In genomic region chr2:233100192-233100998, GRCh38 we compare ENCODE assay signal across 10 cellular contexts. TPM values are rescaled to one million over a fixed set of nuclear protein-coding genes. Genes with fewer than 3 reads are reported as not detected.
DNase-seq lines count a peak whose midpoint lies in the region; ATAC-seq and TF ChIP-seq lines count a peak whose summit lies in the region.
"Had no signal": no experiment of that assay in that cellular context is flagged by ENCODE, and none has a peak within 500 bp of the region (broad histone marks: within the 10 kb centered on the region; RNA-seq: fewer than 3 reads in every experiment).

No MANE protein-coding gene starts in this region.

- DNase-seq in NOMO-1 treated with DMSO at 0.1 percent for 48 hours (lab: John Stamatoyannopoulos, UW; ENCODE audit: unreplicated experiment) = peak; percentile 9
- no peak for DNase-seq in NOMO-1 treated with dmso at 0.1 percent for 144 hours (lab: John Stamatoyannopoulos, UW; ENCODE audit: unreplicated experiment)
- DNase-seq in activated CD8-positive, alpha-beta memory T cell treated with anti-CD3 and anti-CD28 coated beads, Interleukin-2, amount 50 U/mL, for 24 hours (ENCODE audit: extremely low read depth) = peak; percentile 68
- DNase-seq in stimulated activated CD4-positive, alpha-beta T cell treated with anti-CD3 and anti-CD28 coated beads, Interleukin-15, amount 100 ng/mL, for 48 hours (ENCODE audit: low read depth in 2 of 2) = peak; percentile 37 to 54
- no peak for DNase-seq in mesenchymal stem cell
- no peak for DNase-seq in ascending aorta (ENCODE audit: low spot score in 2 of 2)
- DNase-seq in brain microvascular endothelial cell = no peak
- DNase-seq: lower lobe of right lung had no signal

- H3K9me3 ChIP-seq in mesenchymal stem cell (ENCODE audit: control insufficient read depth, low read length) = no peaks in the 10 kb centered on the region
- H3K9me3 ChIP-seq in ascending aorta = no peaks in the 10 kb centered on the region
- H3K9me3 ChIP-seq: lower lobe of right lung had no signal

- H2BK120ac ChIP-seq in mesenchymal stem cell (ENCODE audit: low read depth, low read length) = no peak overlapping the region

- H3K27me3 ChIP-seq in mesenchymal stem cell (ENCODE audit: control insufficient read depth in 1 of 2, insufficient read depth in 1 of 2, low read length in 2 of 2) (peaks cover 4 to 16% of the 10 kb centered on the region in 2 experiments), ascending aorta (no peaks in the 10 kb centered on the region), brain microvascular endothelial cell (replicated peaks) (no peaks in the 10 kb centered on the region)

- no peak for TF ChIP-seq CTCF in ascending aorta (IDR thresholded peaks at IDR 0.05)
- no peak for TF ChIP-seq CTCF in brain microvascular endothelial cell (IDR thresholded peaks at IDR 0.05; ENCODE audit: low read depth, low read length, missing control alignments)

- H3K18ac ChIP-seq in mesenchymal stem cell (ENCODE audit: low read depth in 1 of 2, low read length in 2 of 2) = no peak overlapping the region

- H4K91ac ChIP-seq in mesenchymal stem cell (ENCODE audit: low read length) = no peak overlapping the region

- no peak overlapping the region for H2BK15ac ChIP-seq in mesenchymal stem cell (ENCODE audit: low read depth, poor library complexity, severe bottlenecking)

- no peak overlapping the region for H3K9ac ChIP-seq in mesenchymal stem cell (ENCODE audit: low read length)

- H2AFZ ChIP-seq in mesenchymal stem cell (ENCODE audit: low read depth, low read length) = no peak overlapping the region

- H2BK12ac ChIP-seq in mesenchymal stem cell (ENCODE audit: low read length in 2 of 2) = no peak overlapping the region

- H3K36me3 ChIP-seq in mesenchymal stem cell (ENCODE audit: control insufficient read depth in 1 of 2, insufficient read depth in 2 of 2, low read depth in 1 of 2, low read length in 2 of 2) (no peaks in the 10 kb centered on the region), ascending aorta (no peaks in the 10 kb centered on the region), brain microvascular endothelial cell (replicated peaks) (no peaks in the 10 kb centered on the region)
- H3K36me3 ChIP-seq: lower lobe of right lung had no signal

- no peaks in the 10 kb centered on the region for H3K79me1 ChIP-seq in mesenchymal stem cell (replicated peaks; ENCODE audit: low read length, poor library complexity, severe bottlenecking)

- H3K4me1 ChIP-seq in mesenchymal stem cell (ENCODE audit: control insufficient read depth, insufficient read depth, low read depth, low read length) (no peaks in the 10 kb centered on the region), ascending aorta (no peaks in the 10 kb centered on the region)

- peak; percentile 80 for ATAC-seq in HG03378 (IDR thresholded peaks at IDR 0.05; ENCODE audit: unreplicated experiment)

- no peak overlapping the region for H3K4me3 ChIP-seq in mesenchymal stem cell (ENCODE audit: insufficient read depth in 1 of 2, low read depth in 1 of 2, low read length in 2 of 2)
- no peak overlapping the region for H3K4me3 ChIP-seq in ascending aorta
- H3K4me3 ChIP-seq in brain microvascular endothelial cell (ENCODE audit: low read depth, low read length) = no peak overlapping the region
- H3K4me3 ChIP-seq: lower lobe of right lung had no signal

- no peak overlapping the region for H3K14ac ChIP-seq in mesenchymal stem cell (ENCODE audit: low read length in 2 of 2)

- H3K23ac ChIP-seq in mesenchymal stem cell (ENCODE audit: low read length in 2 of 2) = no peak overlapping the region

- no peak overlapping the region for H3K4ac ChIP-seq in mesenchymal stem cell (ENCODE audit: low read depth in 1 of 2, low read length in 2 of 2)

- H3K27ac ChIP-seq in mesenchymal stem cell (ENCODE audit: low read length, poor library complexity, severe bottlenecking) = no peak overlapping the region
- H3K27ac ChIP-seq in ascending aorta = no peak overlapping the region
- no peak overlapping the region for H3K27ac ChIP-seq in brain microvascular endothelial cell
- H3K27ac ChIP-seq: lower lobe of right lung, VCaP had no signal

- WGBS in mesenchymal stem cell = 83% methylated on average over 15 of the region's 17 CpGs

- no peak overlapping the region for H2BK5ac ChIP-seq in mesenchymal stem cell (ENCODE audit: low read depth, low read length, poor library complexity, severe bottlenecking)

- in situ Hi-C loops in brain microvascular endothelial cell (cut with HindIII; ENCODE audit: low pct_ligation_motif_present, low sequenced_read_pairs) = no loop called here

- no peak overlapping the region for H4K8ac ChIP-seq in mesenchymal stem cell (ENCODE audit: low read length)

- intact Hi-C loops in ascending aorta (cut with DNase I) = no loop called here

- no peak overlapping the region for H3K4me2 ChIP-seq in mesenchymal stem cell (ENCODE audit: low read length, poor library complexity, severe bottlenecking)

- no peak overlapping the region for H2AK5ac ChIP-seq in mesenchymal stem cell (ENCODE audit: low read length, severe bottlenecking)

RNA-seq across cellular contexts. Expression of gene INPP5D, which starts 40.3 kb away (rescaled TPM):
- 0.08 TPM for polyA plus RNA-seq in mesenchymal stem cell (2013, experiment 1 of 2)
- 0.15 TPM for polyA plus RNA-seq in mesenchymal stem cell (2013, experiment 2 of 2)
- 21.7 TPM for total RNA-seq in ascending aorta

Comparison
In these comparisons a context has a peak if more than half of its experiments do, and no peak if none do; other contexts are left out.
1. DNase-seq: peak in NOMO-1 treated with DMSO at 0.1 percent for 48 hours (single experiment), activated CD8-positive, alpha-beta memory T cell treated with anti-CD3 and anti-CD28 coated beads, Interleukin-2, amount 50 U/mL, for 24 hours (single experiment) and stimulated activated CD4-positive, alpha-beta T cell treated with anti-CD3 and anti-CD28 coated beads, Interleukin-15, amount 100 ng/mL, for 48 hours (2 of 2); none in NOMO-1 treated with dmso at 0.1 percent for 144 hours (single experiment), mesenchymal stem cell (single experiment), ascending aorta (0 of 2) and brain microvascular endothelial cell (single experiment).